In the genomic region with DNA sequence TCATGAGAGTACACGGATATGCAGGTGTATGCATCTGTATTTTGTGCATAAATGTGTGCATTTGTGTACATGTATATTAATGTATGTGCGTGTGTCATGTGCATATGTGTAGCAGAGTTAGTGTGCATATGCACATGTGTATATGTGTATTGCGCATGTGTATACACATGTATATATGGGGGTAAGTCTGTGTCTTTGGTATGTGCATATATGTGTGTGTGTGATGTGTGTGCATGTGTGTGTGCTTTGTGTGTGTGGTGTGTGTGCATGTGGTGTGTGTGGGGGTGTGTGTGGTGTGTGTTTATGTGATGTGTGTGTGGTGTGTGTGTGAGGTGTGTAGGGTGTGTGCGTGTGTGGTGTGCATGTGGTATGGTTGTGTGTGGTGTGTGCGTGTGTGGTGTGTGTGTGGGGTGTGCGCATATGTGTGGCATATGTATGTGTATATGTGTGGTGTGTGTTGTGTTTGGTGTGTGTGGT, we compare ENCODE assay signal across 12 cellular contexts. TPM values are rescaled to one million over a fixed set of nuclear protein-coding genes. Genes with fewer than 3 reads are reported as not detected.
DNase-seq lines count a peak whose midpoint lies in the region; ATAC-seq and TF ChIP-seq lines count a peak whose summit lies in the region.
"Had no signal": no experiment of that assay in that cellular context is flagged by ENCODE, and none has a peak within 500 bp of the region (broad histone marks: within the 10 kb centered on the region; RNA-seq: fewer than 3 reads in every experiment).

No MANE protein-coding gene starts in this region.

- H3K27ac Mint-ChIP-seq in naive thymus-derived CD4-positive, alpha-beta T cell = peak overlapping the region in 5 of 9 donors; percentile 6 to 77 (median 43)
- H3K27ac Mint-ChIP-seq: activated CD8-positive, alpha-beta T cell treated with anti-CD3 and anti-CD28 coated beads, Interleukin-2, amount 10 ng/mL, durations not matched to agents 7 days and 5 days; activated naive CD8-positive, alpha-beta T cell treated with anti-CD3 and anti-CD28 coated beads, Interleukin-2, amount 10 ng/mL, durations not matched to agents 7 days and 5 days had no signal

- peak overlapping the region in 2 of 10 donors; percentile 0 to 3 for H3K4me3 Mint-ChIP-seq in naive thymus-derived CD4-positive, alpha-beta T cell
- H3K4me3 Mint-ChIP-seq: activated CD8-positive, alpha-beta T cell treated with anti-CD3 and anti-CD28 coated beads, Interleukin-2, amount 10 ng/mL, durations not matched to agents 7 days and 5 days; activated naive CD8-positive, alpha-beta T cell treated with anti-CD3 and anti-CD28 coated beads, Interleukin-2, amount 10 ng/mL, durations not matched to agents 7 days and 5 days had no signal

- no peaks in the 10 kb centered on the region for H3K36me3 Mint-ChIP-seq in naive thymus-derived CD4-positive, alpha-beta T cell
- H3K36me3 Mint-ChIP-seq: activated naive CD8-positive, alpha-beta T cell treated with anti-CD3 and anti-CD28 coated beads, Interleukin-2, amount 10 ng/mL, durations not matched to agents 7 days and 5 days had no signal

- H3K4me1 Mint-ChIP-seq in naive thymus-derived CD4-positive, alpha-beta T cell = peaks cover 23 to 49% (median 37%) of the 10 kb centered on the region in 7 donors

- TF ChIP-seq CTCF in left ventricle myocardium inferior (IDR thresholded peaks at IDR 0.05; ENCODE audit: borderline replicate concordance) = no peak
- TF ChIP-seq CTCF in coronary artery (IDR thresholded peaks at IDR 0.05) = no peak
- TF ChIP-seq CTCF in uterus (IDR thresholded peaks at IDR 0.05) = no peak

- no peaks in the 10 kb centered on the region for H3K27me3 ChIP-seq in left ventricle myocardium inferior (ENCODE audit: low read depth)
- no peaks in the 10 kb centered on the region for H3K27me3 ChIP-seq in naive thymus-derived CD4-positive, alpha-beta T cell (ENCODE audit: control insufficient read depth in 2 of 2, insufficient read depth in 2 of 2, low read length in 2 of 2)
- H3K27me3 ChIP-seq in uterus = no peaks in the 10 kb centered on the region

- H3K27me3 Mint-ChIP-seq in naive thymus-derived CD4-positive, alpha-beta T cell = peaks cover 0 to 28% (median 0%) of the 10 kb centered on the region in 5 donors

- H3K9me3 ChIP-seq in left ventricle myocardium inferior (replicated peaks) (no peaks in the 10 kb centered on the region), uterus (no peaks in the 10 kb centered on the region)
- no peaks in the 10 kb centered on the region for H3K9me3 ChIP-seq in naive thymus-derived CD4-positive, alpha-beta T cell (ENCODE audit: control insufficient read depth in 2 of 3, low read length in 3 of 3)

- TF ChIP-seq POLR2A in uterus (IDR thresholded peaks at IDR 0.05) = no peak

- intact Hi-C loops in left ventricle myocardium inferior (cut with micrococcal nuclease) = no loop called here
- intact Hi-C loops in Right ventricle myocardium superior (cut with DNase I) = no loop called here
- intact Hi-C loops in naive thymus-derived CD4-positive, alpha-beta T cell (cut with micrococcal nuclease) = no loop called here
- intact Hi-C loops in uterus (cut with DNase I; ENCODE audit: low total_unique reads) = no loop called here

- POLR2A ChIA-PET in naive thymus-derived CD4-positive, alpha-beta T cell (lab: Charles Lee) = no interaction called here

- peaks cover 10% of the 10 kb centered on the region for H3K4me1 ChIP-seq in left ventricle myocardium inferior
- peaks cover 0 to 27% of the 10 kb centered on the region in 2 donors for H3K4me1 ChIP-seq in naive thymus-derived CD4-positive, alpha-beta T cell (ENCODE audit: control insufficient read depth in 2 of 2, insufficient read depth in 2 of 2, low read length in 2 of 2)
- peaks cover 0 to 12% of the 10 kb centered on the region in 2 donors for H3K4me1 ChIP-seq in uterus

- H3K9me3 Mint-ChIP-seq in naive thymus-derived CD4-positive, alpha-beta T cell = peaks cover 0 to 1% (median 0%) of the 10 kb centered on the region in 11 donors

- CTCF ChIA-PET in naive thymus-derived CD4-positive, alpha-beta T cell (lab: Charles Lee) = interaction anchor here (1.3 kb wide), 1 partner anchor 26 kb away, joined by 4 read pairs; no protein-coding TSS in a partner anchor

- H3K27ac ChIP-seq in left ventricle myocardium inferior (replicated peaks) (peak overlapping the region; percentile 81), coronary artery (peak overlapping the region; percentile 66 to 82), uterus (peak overlapping the region; percentile 69 to 77)
- no peak overlapping the region for H3K27ac ChIP-seq in naive thymus-derived CD4-positive, alpha-beta T cell (ENCODE audit: low read depth, low read length)

- no peak for ATAC-seq in Right ventricle myocardium superior (ENCODE audit: poor library complexity)
- ATAC-seq in naive thymus-derived CD4-positive, alpha-beta T cell = no peak
- ATAC-seq: activated CD8-positive, alpha-beta T cell treated with anti-CD3 and anti-CD28 coated beads, Interleukin-2, amount 10 ng/mL, durations not matched to agents 7 days and 5 days had no signal

- H3K36me3 ChIP-seq in left ventricle myocardium inferior = no peaks in the 10 kb centered on the region
- H3K36me3 ChIP-seq in naive thymus-derived CD4-positive, alpha-beta T cell (ENCODE audit: control insufficient read depth in 2 of 3, insufficient read depth in 3 of 3, low read length in 3 of 3) = no peaks in the 10 kb centered on the region
- H3K36me3 ChIP-seq in uterus = no peaks in the 10 kb centered on the region

- DNase-seq in left ventricle myocardium inferior = no peak
- DNase-seq in Right ventricle myocardium superior = no peak
- no peak for DNase-seq in coronary artery (ENCODE audit: low spot score)
- no peak for DNase-seq in naive thymus-derived CD4-positive, alpha-beta T cell
- no peak for DNase-seq in uterus
- no peak for DNase-seq in Kasumi-1 (lab: John Stamatoyannopoulos, UW)
- DNase-seq in HuH-7 (ENCODE audit: low spot score) = no peak
- DNase-seq in NCI-H748 treated with DMSO at 0.1 percent for 48 hours (lab: John Stamatoyannopoulos, UW) = no peak
- DNase-seq: activated CD8-positive, alpha-beta T cell treated with anti-CD3 and anti-CD28 coated beads, Interleukin-2, amount 10 ng/mL, durations not matched to agents 7 days and 5 days; activated naive CD8-positive, alpha-beta T cell treated with anti-CD3 and anti-CD28 coated beads, Interleukin-2, amount 10 ng/mL, durations not matched to agents 7 days and 5 days; DMS79 treated with DMSO at 0.1 percent for 48 hours; NCI-H1105 treated with DMSO at 0.1 percent for 48 hours had no signal

- H3K4me3 ChIP-seq in left ventricle myocardium inferior (no peak overlapping the region), coronary artery (no peak overlapping the region), uterus (no peak overlapping the region)
- no peak overlapping the region for H3K4me3 ChIP-seq in naive thymus-derived CD4-positive, alpha-beta T cell (ENCODE audit: low read length)

RNA-seq across cellular contexts. Expression of a gene that starts 13.1 kb away (rescaled TPM):
- 116 TPM for total RNA-seq in left ventricle myocardium inferior
- 142 TPM for total RNA-seq in Right ventricle myocardium superior
- total RNA-seq in naive thymus-derived CD4-positive, alpha-beta T cell = 10 to 100 TPM in 3 of 5 experiments, 1 to 10 TPM in 2; 3.7 to 67.9 (median 14.9) TPM
- 10 to 100 TPM in 1 of 2 donors, 1 to 10 TPM in 1; 8.7 to 58.8 TPM for polyA plus RNA-seq in naive thymus-derived CD4-positive, alpha-beta T cell
- 100 to 1,000 TPM in 3 of 4 donors, 10 to 100 TPM in 1; 84.3 to 183 (median 147) TPM for total RNA-seq in uterus
- total RNA-seq: activated CD8-positive, alpha-beta T cell treated with anti-CD3 and anti-CD28 coated beads, Interleukin-2, amount 10 ng/mL, durations not matched to agents 7 days and 5 days had no signal
